Comparison of ENCODE assay signal across 9 cellular contexts in the genomic region with DNA sequence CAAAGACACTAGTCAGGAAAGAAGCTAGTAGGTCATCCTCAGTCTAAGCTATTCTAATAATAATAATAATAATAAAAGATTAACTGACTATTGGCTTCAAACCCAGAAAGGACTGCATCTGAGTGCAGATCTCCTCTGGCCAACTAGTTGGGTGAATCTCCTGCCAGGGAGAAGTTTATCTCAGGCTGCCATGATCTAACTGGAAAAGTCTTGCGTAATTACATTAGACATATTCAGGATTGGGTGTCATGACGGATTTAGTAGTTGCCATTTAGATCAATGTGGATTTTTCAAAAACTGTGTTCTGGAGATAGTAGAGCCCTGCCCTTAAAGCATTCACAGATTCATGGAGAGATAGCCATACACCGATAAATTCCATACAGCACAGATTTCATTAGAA.
"Had no signal": no experiment of that assay in that cellular context is flagged by ENCODE, and none has a peak within 500 bp of the region (broad histone marks: within the 10 kb centered on the region; RNA-seq: fewer than 3 reads in every experiment).

No MANE protein-coding gene starts in this region.

- H3K4me3 Mint-ChIP-seq: HFFc6, IgD-negative memory B cell had no signal

- DNase-seq: GM23248, GOT3, H7, HFFc6, KBM-7 had no signal

- H3K9ac ChIP-seq: GM23248 had no signal

- ATAC-seq: HCT116 had no signal

- H3K27ac Mint-ChIP-seq: HFFc6, IgD-negative memory B cell had no signal

- H3K36me3 ChIP-seq: HAP-1 had no signal

- H3K4me1 Mint-ChIP-seq: IgD-negative memory B cell had no signal

- H2AFZ ChIP-seq: GM23248 had no signal

- H3K4me3 ChIP-seq: GM23248, HAP-1 had no signal

- H3K27ac ChIP-seq: GM23248, HL-60 had no signal

- H3K27me3 Mint-ChIP-seq: IgD-negative memory B cell had no signal

- H3K9me3 ChIP-seq: HAP-1 had no signal

- H3K36me3 Mint-ChIP-seq: IgD-negative memory B cell had no signal

- H3K4me1 ChIP-seq: HAP-1 had no signal
